Comparison of ENCODE assay signal across 21 cellular contexts in the genomic region with DNA sequence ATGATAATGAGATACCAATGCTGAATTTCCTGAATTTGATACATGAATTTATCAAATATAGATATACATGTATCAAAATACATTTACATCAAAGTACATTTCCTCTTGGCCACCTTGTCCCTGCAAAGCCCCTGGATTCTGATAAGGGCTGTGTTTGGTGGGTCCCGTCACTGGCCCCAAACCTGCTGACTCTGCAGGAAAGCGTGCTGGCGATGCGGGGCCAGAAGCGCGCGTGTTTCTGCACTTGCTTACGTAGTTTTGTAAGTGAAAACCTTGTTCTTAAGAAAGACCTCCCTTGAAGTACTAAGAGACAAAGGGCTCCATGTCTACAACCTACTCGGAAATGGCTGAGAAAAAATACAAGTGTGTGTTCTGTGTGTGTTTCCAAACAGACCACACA. TPM values are rescaled to one million over a fixed set of nuclear protein-coding genes. Genes with fewer than 3 reads are reported as not detected.
DNase-seq lines count a peak whose midpoint lies in the region; ATAC-seq and TF ChIP-seq lines count a peak whose summit lies in the region.
"Had no signal": no experiment of that assay in that cellular context is flagged by ENCODE, and none has a peak within 500 bp of the region (broad histone marks: within the 10 kb centered on the region; RNA-seq: fewer than 3 reads in every experiment).

No MANE protein-coding gene starts in this region.

- no peaks in the 10 kb centered on the region for H3K27me3 Mint-ChIP-seq in activated CD4-positive, alpha-beta T cell treated with anti-CD3 and anti-CD28 coated beads, Interleukin-2, amount 10 ng/mL, durations not matched to agents 7 days and 5 days
- H3K27me3 Mint-ChIP-seq in activated naive CD8-positive, alpha-beta T cell treated with anti-CD3 and anti-CD28 coated beads, Interleukin-2, amount 10 ng/mL, durations not matched to agents 7 days and 5 days = no peaks in the 10 kb centered on the region

- H4K20me1 ChIP-seq in Karpas-422 (ENCODE audit: insufficient read depth, low read depth, low read length) = no peaks in the 10 kb centered on the region; the same call in 1 of the 2 replicates

- H3K4me1 ChIP-seq in Karpas-422 (ENCODE audit: low read length) = peaks cover 73% of the 10 kb centered on the region
- peaks cover 44 to 99% (median 88%) of the 10 kb centered on the region in 6 donors for H3K4me1 ChIP-seq in spleen

- H3K79me2 ChIP-seq in Karpas-422 (ENCODE audit: low read length) = peaks cover 30% of the 10 kb centered on the region
- H3K79me2 ChIP-seq: hepatocyte had no signal

- no peaks in the 10 kb centered on the region for H3K9me2 ChIP-seq in Karpas-422 (replicated peaks; ENCODE audit: insufficient read depth, low read length)

- intact Hi-C loops in spleen (cut with DNase I; ENCODE audit: low total_unique reads) = no loop called here

- H3K4me2 ChIP-seq in Karpas-422 (ENCODE audit: low read depth, low read length, poor library complexity, severe bottlenecking) = no peak overlapping the region
- H3K4me2 ChIP-seq: hepatocyte had no signal

- H3K4me3 ChIP-seq in Karpas-422 (ENCODE audit: low read length) = no peak overlapping the region
- no peak overlapping the region for H3K4me3 ChIP-seq in spleen
- H3K4me3 ChIP-seq: coronary artery, hepatocyte, thyroid gland had no signal

- H3K9ac ChIP-seq in Karpas-422 (ENCODE audit: low read length) = 0 out of 2 replicates have a peak overlapping the region, but pooled peaks have one; percentile 25

- H3K27ac ChIP-seq in Karpas-422 (ENCODE audit: low read length) (peak overlapping the region; percentile 81), spleen (peak overlapping the region in 4 of 8 donors; percentile 93 to 97 (median 96))
- H3K27ac ChIP-seq: coronary artery, hepatocyte, RWPE1, thyroid gland had no signal

- 86 to 93% (median 93%) methylated on average over 9 of the region's 9 CpGs for WGBS in spleen, 5 donors

- CTCF ChIA-PET in activated CD4-positive, alpha-beta T cell treated with anti-CD3 and anti-CD28 coated beads, Interleukin-2, amount 10 ng/mL, durations not matched to agents 7 days and 5 days (lab: Charles Lee) = interaction anchor here (1.1 kb wide), 1 partner anchor 10 kb away, joined by 4 read pairs; no protein-coding TSS in a partner anchor

- H3K36me3 ChIP-seq in Karpas-422 (ENCODE audit: insufficient read depth, low read length) (peaks cover 11% of the 10 kb centered on the region), spleen (peaks cover 0 to 60% (median 25%) of the 10 kb centered on the region in 6 donors)
- H3K36me3 ChIP-seq: thyroid gland had no signal

- no peak for TF ChIP-seq CTCF in spleen (IDR thresholded peaks at IDR 0.05 in 8 of 11, conservative IDR thresholded peaks at IDR 0.05 in 3 of 11)

- no peaks in the 10 kb centered on the region for H3K9me3 Mint-ChIP-seq in activated CD4-positive, alpha-beta T cell treated with anti-CD3 and anti-CD28 coated beads, Interleukin-2, amount 10 ng/mL, durations not matched to agents 7 days and 5 days
- H3K9me3 Mint-ChIP-seq in activated naive CD8-positive, alpha-beta T cell treated with anti-CD3 and anti-CD28 coated beads, Interleukin-2, amount 10 ng/mL, durations not matched to agents 7 days and 5 days = no peaks in the 10 kb centered on the region

- H3K27me3 ChIP-seq in Karpas-422 (ENCODE audit: low read length) = no peaks in the 10 kb centered on the region
- H3K27me3 ChIP-seq in spleen (replicated peaks in 1 of 7) = no peaks in the 10 kb centered on the region
- H3K27me3 ChIP-seq: thyroid gland had no signal

- no peak overlapping the region for H3K4me3 Mint-ChIP-seq in activated CD4-positive, alpha-beta T cell treated with anti-CD3 and anti-CD28 coated beads, Interleukin-2, amount 10 ng/mL, durations not matched to agents 7 days and 5 days
- no peak overlapping the region for H3K4me3 Mint-ChIP-seq in activated naive CD8-positive, alpha-beta T cell treated with anti-CD3 and anti-CD28 coated beads, Interleukin-2, amount 10 ng/mL, durations not matched to agents 7 days and 5 days
- H3K4me3 Mint-ChIP-seq: brain had no signal

- peaks cover 37% of the 10 kb centered on the region for H3K36me3 Mint-ChIP-seq in activated CD4-positive, alpha-beta T cell treated with anti-CD3 and anti-CD28 coated beads, Interleukin-2, amount 10 ng/mL, durations not matched to agents 7 days and 5 days (ENCODE audit: low read depth)
- peaks cover 19% of the 10 kb centered on the region for H3K36me3 Mint-ChIP-seq in activated naive CD8-positive, alpha-beta T cell treated with anti-CD3 and anti-CD28 coated beads, Interleukin-2, amount 10 ng/mL, durations not matched to agents 7 days and 5 days
- H3K36me3 Mint-ChIP-seq: brain had no signal

- no peak for ATAC-seq in activated naive CD8-positive, alpha-beta T cell treated with anti-CD3 and anti-CD28 coated beads, Interleukin-2, amount 10 ng/mL, durations not matched to agents 7 days and 5 days (ENCODE audit: low read depth)
- no peak for ATAC-seq in GM21515 (IDR thresholded peaks at IDR 0.05; ENCODE audit: unreplicated experiment)

- no peak for DNase-seq in activated CD4-positive, alpha-beta T cell treated with anti-CD3 and anti-CD28 coated beads, Interleukin-2, amount 10 ng/mL, durations not matched to agents 7 days and 5 days
- DNase-seq in activated CD4-positive, alpha-beta T cell treated with anti-CD3 and anti-CD28 coated beads for 48 hours = no peak
- no peak for DNase-seq in Karpas-422
- DNase-seq in activated naive CD8-positive, alpha-beta T cell treated with anti-CD3 and anti-CD28 coated beads, Interleukin-2, amount 10 ng/mL, durations not matched to agents 7 days and 5 days = no peak
- peak; percentile 49 for DNase-seq in spleen
- DNase-seq in NAMALWA (ENCODE audit: low spot score) = no peak
- DNase-seq in NCI-H2029 treated with DMSO at 0.1 percent for 48 hours (lab: John Stamatoyannopoulos, UW) = no peak
- DNase-seq: activated gamma-delta T cell treated with Interleukin-2 at 50 U/mL for 16 hours; EL; foreskin fibroblast; H7; islet precursor cell; NCI-H187; NCI-H446; stimulated activated CD4-positive, alpha-beta T cell treated with anti-CD3 and anti-CD28 coated beads, Interleukin-4, amount 100 ng/mL, for 4 hours had no signal

- no peak overlapping the region for H2AFZ ChIP-seq in Karpas-422 (ENCODE audit: low read length)
- H2AFZ ChIP-seq: hepatocyte had no signal

- POLR2A ChIA-PET in activated CD4-positive, alpha-beta T cell treated with anti-CD3 and anti-CD28 coated beads, Interleukin-2, amount 10 ng/mL, durations not matched to agents 7 days and 5 days (lab: Charles Lee) = no interaction called here
- POLR2A ChIA-PET in activated naive CD8-positive, alpha-beta T cell treated with anti-CD3 and anti-CD28 coated beads, Interleukin-2, amount 10 ng/mL, durations not matched to agents 7 days and 5 days (lab: Charles Lee) = interaction anchor here (6.7 kb wide), 1 partner anchor 19 kb away, joined by 165 read pairs; no protein-coding TSS in a partner anchor

- H3K9me3 ChIP-seq in Karpas-422 (ENCODE audit: low read length) (no peaks in the 10 kb centered on the region), spleen (no peaks in the 10 kb centered on the region)
- H3K9me3 ChIP-seq: thyroid gland had no signal

- H3K27ac Mint-ChIP-seq in activated CD4-positive, alpha-beta T cell treated with anti-CD3 and anti-CD28 coated beads, Interleukin-2, amount 10 ng/mL, durations not matched to agents 7 days and 5 days = peak overlapping the region; percentile 41
- H3K27ac Mint-ChIP-seq in activated naive CD8-positive, alpha-beta T cell treated with anti-CD3 and anti-CD28 coated beads, Interleukin-2, amount 10 ng/mL, durations not matched to agents 7 days and 5 days = peak overlapping the region; percentile 38

- H3K4me1 Mint-ChIP-seq in activated CD4-positive, alpha-beta T cell treated with anti-CD3 and anti-CD28 coated beads, Interleukin-2, amount 10 ng/mL, durations not matched to agents 7 days and 5 days = peaks cover 58% of the 10 kb centered on the region
- H3K4me1 Mint-ChIP-seq in activated naive CD8-positive, alpha-beta T cell treated with anti-CD3 and anti-CD28 coated beads, Interleukin-2, amount 10 ng/mL, durations not matched to agents 7 days and 5 days = peaks cover 25% of the 10 kb centered on the region

- no peak for TF ChIP-seq POLR2A in spleen (IDR thresholded peaks at IDR 0.05)

RNA-seq across cellular contexts. Expression of gene ITGB2, which starts 11.0 kb away (rescaled TPM):
- total RNA-seq in activated CD4-positive, alpha-beta T cell treated with anti-CD3 and anti-CD28 coated beads, Interleukin-2, amount 10 ng/mL, durations not matched to agents 7 days and 5 days = 100 to 1,000 TPM; 439 to 500 TPM
- total RNA-seq in Karpas-422 (2014; rRNA removed; shearing (Covaris generic); ENCODE audit: low replicate concordance) = 252 and 484 TPM in 2 replicates
- 100 to 1,000 TPM; 416 to 452 TPM for total RNA-seq in activated naive CD8-positive, alpha-beta T cell treated with anti-CD3 and anti-CD28 coated beads, Interleukin-2, amount 10 ng/mL, durations not matched to agents 7 days and 5 days
- 100 to 1,000 TPM; 285 to 754 (median 415) TPM for total RNA-seq in spleen
- polyA plus RNA-seq in spleen = 100 to 1,000 TPM in 2 of 3 donors, 10 to 100 TPM in 1; 92.1 to 332 (median 250) TPM

RNA-seq across cellular contexts. Expression of gene SLX9, which starts 30.1 kb away (rescaled TPM):
- 10 to 100 TPM; 32.7 to 39.8 TPM for total RNA-seq in activated CD4-positive, alpha-beta T cell treated with anti-CD3 and anti-CD28 coated beads, Interleukin-2, amount 10 ng/mL, durations not matched to agents 7 days and 5 days
- 12.2 and 48.7 TPM in 2 replicates for total RNA-seq in Karpas-422 (2014; rRNA removed; shearing (Covaris generic); ENCODE audit: low replicate concordance)
- 10 to 100 TPM; 44.2 to 44.3 TPM for total RNA-seq in activated naive CD8-positive, alpha-beta T cell treated with anti-CD3 and anti-CD28 coated beads, Interleukin-2, amount 10 ng/mL, durations not matched to agents 7 days and 5 days
- 10 to 100 TPM in 6 of 7 donors, 1 to 10 TPM in 1; 6.1 to 30.6 (median 26.4) TPM for total RNA-seq in spleen
- polyA plus RNA-seq in spleen = 10 to 100 TPM; 16.4 to 35.4 (median 28.5) TPM

RNA-seq across cellular contexts. Expression of gene PTTG1IP, which starts 36.2 kb away (rescaled TPM):
- 10 to 100 TPM; 70.2 to 79.9 TPM for total RNA-seq in activated CD4-positive, alpha-beta T cell treated with anti-CD3 and anti-CD28 coated beads, Interleukin-2, amount 10 ng/mL, durations not matched to agents 7 days and 5 days
- 37.8 and 44.7 TPM in 2 replicates for total RNA-seq in Karpas-422 (2014; rRNA removed; shearing (Covaris generic); ENCODE audit: low replicate concordance)
- total RNA-seq in activated naive CD8-positive, alpha-beta T cell treated with anti-CD3 and anti-CD28 coated beads, Interleukin-2, amount 10 ng/mL, durations not matched to agents 7 days and 5 days = 10 to 100 TPM; 66.1 to 73.2 TPM
- total RNA-seq in spleen = 100 to 1,000 TPM; 121 to 189 (median 165) TPM
- polyA plus RNA-seq in spleen = 10 to 100 TPM; 57.6 to 69.3 (median 64.9) TPM
